8 cellular contexts compared by ENCODE assay signal in genomic region chr17:48611681-48612455, GRCh38. TPM values are rescaled to one million over a fixed set of nuclear protein-coding genes. Genes with fewer than 3 reads are reported as not detected.
A peak's percentile ranks its signal among the peaks of the same experiment; 100 is the strongest.
DNase-seq lines count a peak whose midpoint lies in the region; ATAC-seq and TF ChIP-seq lines count a peak whose summit lies in the region.

No MANE protein-coding gene starts in this region.

- H3K27ac ChIP-seq in neural progenitor cell: no peak overlapping the region

- ATAC-seq in GM21528 (IDR thresholded peaks at IDR 0.05; ENCODE audit: low FRiP score, unreplicated experiment) (no peak), HG02571 (IDR thresholded peaks at IDR 0.05; ENCODE audit: unreplicated experiment) (no peak), GM18502 (IDR thresholded peaks at IDR 0.05; ENCODE audit: poor library complexity, unreplicated experiment) (no peak)

- TF ChIP-seq CTCF in neural progenitor cell (IDR thresholded peaks at IDR 0.05): no peak

- H3K36me3 ChIP-seq in adipocyte (ENCODE audit: control insufficient read depth, insufficient read depth, low read length, severe bottlenecking) (no peaks in the 10 kb centered on the region), neural progenitor cell (no peaks in the 10 kb centered on the region)

- H3K79me2 ChIP-seq in neural progenitor cell (ENCODE audit: low read depth): no peaks in the 10 kb centered on the region

- H3K27ac Mint-ChIP-seq in neural progenitor cell: no peak overlapping the region

- peaks cover 18% of the 10 kb centered on the region for H3K4me1 ChIP-seq in adipocyte (ENCODE audit: control insufficient read depth, insufficient read depth, low read length)
- H3K4me1 ChIP-seq in neural progenitor cell: no peaks in the 10 kb centered on the region

- H3K4me2 ChIP-seq in neural progenitor cell: no peak overlapping the region

- H4K20me1 ChIP-seq in neural progenitor cell (ENCODE audit: low read depth): peaks cover 95% of the 10 kb centered on the region

- peaks cover 11% of the 10 kb centered on the region for H3K4me1 Mint-ChIP-seq in neural progenitor cell

- H3K27me3 ChIP-seq in adipocyte (replicated peaks; ENCODE audit: control insufficient read depth, insufficient read depth, low read length): peaks cover 16% of the 10 kb centered on the region
- peaks cover 100% of the 10 kb centered on the region for H3K27me3 ChIP-seq in neural progenitor cell

- DNase-seq in Daoy (ENCODE audit: low read depth) (peak; percentile 52), NCI-H1105 treated with DMSO at 0.1 percent for 48 hours (lab: John Stamatoyannopoulos, UW) (peak; percentile 66), adipocyte (ENCODE audit: low read depth) (no peak), neural progenitor cell (ENCODE audit: low spot score) (peak; percentile 51), posterior vena cava (ENCODE audit: low spot score) (no peak)

- no peak overlapping the region for H2AFZ ChIP-seq in neural progenitor cell (replicated peaks)

- peaks cover 3% of the 10 kb centered on the region for H3K9me3 Mint-ChIP-seq in neural progenitor cell

- H3K4me3 ChIP-seq in adipocyte (ENCODE audit: low read length) (peak overlapping the region; percentile 86), neural progenitor cell (no peak overlapping the region)

- no peak overlapping the region for H3K4me3 Mint-ChIP-seq in neural progenitor cell

- peak overlapping the region; percentile 94 for H3K9ac ChIP-seq in adipocyte (ENCODE audit: low read length)
- H3K9ac ChIP-seq in neural progenitor cell: no peak overlapping the region

- H3K9me3 ChIP-seq in adipocyte (ENCODE audit: control insufficient read depth, low read length) (no peaks in the 10 kb centered on the region), neural progenitor cell (ENCODE audit: low read depth) (no peaks in the 10 kb centered on the region)

- intact Hi-C loops in posterior vena cava (cut with DNase I): no loop called here

- peaks cover 92% of the 10 kb centered on the region for H3K27me3 Mint-ChIP-seq in neural progenitor cell (ENCODE audit: insufficient read depth, low read depth)

- H3F3A ChIP-seq in neural progenitor cell (ENCODE audit: low read depth): peaks cover 9% of the 10 kb centered on the region

- H3K36me3 Mint-ChIP-seq in neural progenitor cell: no peaks in the 10 kb centered on the region

RNA-seq across cellular contexts. Expression of gene HOXB7, which starts 1.1 kb away (rescaled TPM):
- total RNA-seq in Daoy (2014; rRNA removed; shearing (Covaris generic)): 10.6 and 13.2 TPM in 2 replicates
- total RNA-seq in neural progenitor cell (ENCODE audit: low replicate concordance) (not detected in 2 replicates), posterior vena cava (10 to 100 TPM in 1 of 2 donors, 1 to 10 TPM in 1; 8.0 to 11.1 TPM)

RNA-seq across cellular contexts. Expression of gene HOXB8, which starts 3.2 kb away (rescaled TPM):
- 6.9 and 12.4 TPM in 2 replicates for total RNA-seq in Daoy (2014; rRNA removed; shearing (Covaris generic))
- total RNA-seq in neural progenitor cell (ENCODE audit: low replicate concordance) (not detected in 2 replicates), posterior vena cava (under 1 TPM; 0.19 to 0.93 TPM)

RNA-seq across cellular contexts. Expression of gene HOXB6, which starts 7.1 kb away (rescaled TPM):
- 2.4 and 6.7 TPM in 2 replicates for total RNA-seq in Daoy (2014; rRNA removed; shearing (Covaris generic))
- total RNA-seq in neural progenitor cell (ENCODE audit: low replicate concordance): not detected in 2 replicates
- 1 to 10 TPM; 3.9 to 6.7 TPM for total RNA-seq in posterior vena cava

RNA-seq across cellular contexts. Expression of gene HOXB9, which starts 14.3 kb away (rescaled TPM):
- total RNA-seq in Daoy (2014; rRNA removed; shearing (Covaris generic)): 4.7 and 10.6 TPM in 2 replicates
- total RNA-seq in neural progenitor cell (ENCODE audit: low replicate concordance): not detected in 2 replicates
- under 1 TPM in 1 of 2 donors, not detected in 1; 0.24 TPM for total RNA-seq in posterior vena cava

RNA-seq across cellular contexts. Expression of gene HOXB5, which starts 18.3 kb away (rescaled TPM):
- total RNA-seq in Daoy (2014; rRNA removed; shearing (Covaris generic)): 0.06 TPM in 1 of 2 replicates, not detected in the other
- total RNA-seq in neural progenitor cell (ENCODE audit: low replicate concordance) (not detected in 2 replicates), posterior vena cava (1 to 10 TPM; 1.1 to 2.8 TPM)

Comparison
In these comparisons a context has a peak if more than half of its experiments do, and no peak if none do; other contexts are left out.
1. DNase-seq: peak in Daoy (single experiment), NCI-H1105 treated with DMSO at 0.1 percent for 48 hours (single experiment) and neural progenitor cell (single experiment); none in adipocyte (single experiment) and posterior vena cava (single experiment).